In genomic region chr3:127574880-127575878, GRCh38 we compare ENCODE assay signal across 8 cellular contexts. TPM values are rescaled to one million over a fixed set of nuclear protein-coding genes. Genes with fewer than 3 reads are reported as not detected.
DNase-seq lines count a peak whose midpoint lies in the region; ATAC-seq lines count a peak whose summit lies in the region.

No MANE protein-coding gene starts in this region.

- no peaks in the 10 kb centered on the region for H3K27me3 ChIP-seq in BLaER1 treated with 17β-estradiol and CSF1 and Interleukin-3, amounts not matched to agents 10 nM and 100 nM

- H3K4me3 ChIP-seq in BLaER1 treated with 17β-estradiol and CSF1 and Interleukin-3, amounts not matched to agents 10 nM and 100 nM, result no peak overlapping the region

- H3K36me3 ChIP-seq in BLaER1 treated with 17β-estradiol and CSF1 and Interleukin-3, amounts not matched to agents 10 nM and 100 nM, result peaks cover 58 to 96% (median 87%) of the 10 kb centered on the region in 11 experiments

- H3K4me2 ChIP-seq in BLaER1 treated with 17β-estradiol and CSF1 and Interleukin-3, amounts not matched to agents 10 nM and 100 nM, result peak overlapping the region; percentile 12 to 68 (median 60); a peak in 18 of 22 replicates

- DNase-seq in NCI-H524 (lab: John Stamatoyannopoulos, UW) (peak; percentile 93 to 95), cerebellar cortex (ENCODE audit: low spot score) (peak; percentile 92), left lobe of liver (ENCODE audit: low spot score) (peak; percentile 84)
- DNase-seq in activated CD4-positive, alpha-beta T cell treated with anti-CD3 and anti-CD28 coated beads for 4 hours, result peak; percentile 74 to 83
- DNase-seq in stimulated activated CD4-positive, alpha-beta T cell treated with anti-CD3 and anti-CD28 coated beads, Interleukin-4, amount 100 ng/mL, for 24 hours, result peak; percentile 84

- H3K4me1 ChIP-seq in BLaER1 treated with 17β-estradiol and CSF1 and Interleukin-3, amounts not matched to agents 10 nM and 100 nM, result peaks cover 9 to 28% (median 17%) of the 10 kb centered on the region in 10 experiments; a peak in 18 of 20 replicates

- H3K9ac ChIP-seq in BLaER1 treated with 17β-estradiol and CSF1 and Interleukin-3, amounts not matched to agents 10 nM and 100 nM, result peak overlapping the region in 6 of 11 experiments; percentile 9 to 47 (median 39); a peak in 6 of 22 replicates

- H3K27ac ChIP-seq in BLaER1 treated with 17β-estradiol and CSF1 and Interleukin-3, amounts not matched to agents 10 nM and 100 nM, result no peak overlapping the region; a peak in 1 of 22 replicates

- H4K20me1 ChIP-seq in BLaER1 treated with 17β-estradiol and CSF1 and Interleukin-3, amounts not matched to agents 10 nM and 100 nM, result peaks cover 66 to 89% (median 71%) of the 10 kb centered on the region in 11 experiments

- ATAC-seq in GM19351 (IDR thresholded peaks at IDR 0.05; ENCODE audit: unreplicated experiment) (peak; percentile 85), HG03469 (IDR thresholded peaks at IDR 0.05; ENCODE audit: unreplicated experiment) (peak; percentile 68), left lobe of liver (peak; percentile 87)

- peaks cover 0 to 4% (median 0%) of the 10 kb centered on the region in 11 experiments; a peak in 1 of 22 replicates for H3K9me3 ChIP-seq in BLaER1 treated with 17β-estradiol and CSF1 and Interleukin-3, amounts not matched to agents 10 nM and 100 nM (replicated peaks in 1 of 11)

RNA-seq across cellular contexts. Expression of gene TPRA1, which starts 15.4 kb away (rescaled TPM):
- 25.1 TPM for total RNA-seq in left lobe of liver

RNA-seq across cellular contexts. Expression of gene MCM2, which starts 23.0 kb away (rescaled TPM):
- total RNA-seq in left lobe of liver, result 1.4 TPM

RNA-seq across cellular contexts. Expression of gene PODXL2, which starts 53.8 kb away (rescaled TPM):
- total RNA-seq in left lobe of liver, result 1.5 TPM
